ENCODE assay signal across 1 cellular context in genomic region chr19:2723345-2723715, GRCh38.
A peak's percentile ranks its signal among the peaks of the same experiment; 100 is the strongest.
TF ChIP-seq lines count a peak whose summit lies in the region.

No MANE protein-coding gene starts in this region.

TF ChIP-seq in K562, 482 proteins besides CTCF, POLR2A, EP300 and RAD21 (continued from another document):
- TF ChIP-seq NFXL1 (CRISPR knock-in tag; IDR thresholded peaks at IDR 0.05) (no peak), HMGN3 (IDR thresholded peaks at IDR 0.05; ENCODE audit: borderline replicate concordance, extremely low read depth, insufficient read length, low read depth, low read length) (peak; percentile 7), E2F5 (CRISPR knock-in tag; IDR thresholded peaks at IDR 0.05) (0 out of 2 replicates have a peak, but pooled peaks have one; percentile 22), USF2 (CRISPR knock-in tag; IDR thresholded peaks at IDR 0.05) (no peak), ZNF280A (IDR thresholded peaks at IDR 0.05; ENCODE audit: low read depth, partially characterized antibody) (no peak), SPI1 (IDR thresholded peaks at IDR 0.05; ENCODE audit: borderline replicate concordance, low read depth, low read length) (no peak), TSHZ1 (CRISPR knock-in tag; IDR thresholded peaks at IDR 0.05) (no peak), CREB3L1 (IDR thresholded peaks at IDR 0.05; ENCODE audit: borderline replicate concordance, low read depth) (no peak), E4F1 (CRISPR knock-in tag; IDR thresholded peaks at IDR 0.05; ENCODE audit: borderline replicate concordance) (no peak), ARID4B (CRISPR knock-in tag; IDR thresholded peaks at IDR 0.05) (no peak), ZFX (CRISPR knock-in tag; IDR thresholded peaks at IDR 0.05) (peak; percentile 23; the same call in 1 of the 2 replicates), FOS (IDR thresholded peaks at IDR 0.05; ENCODE audit: extremely low read depth, insufficient read length) (no peak)
